In the genomic region with DNA sequence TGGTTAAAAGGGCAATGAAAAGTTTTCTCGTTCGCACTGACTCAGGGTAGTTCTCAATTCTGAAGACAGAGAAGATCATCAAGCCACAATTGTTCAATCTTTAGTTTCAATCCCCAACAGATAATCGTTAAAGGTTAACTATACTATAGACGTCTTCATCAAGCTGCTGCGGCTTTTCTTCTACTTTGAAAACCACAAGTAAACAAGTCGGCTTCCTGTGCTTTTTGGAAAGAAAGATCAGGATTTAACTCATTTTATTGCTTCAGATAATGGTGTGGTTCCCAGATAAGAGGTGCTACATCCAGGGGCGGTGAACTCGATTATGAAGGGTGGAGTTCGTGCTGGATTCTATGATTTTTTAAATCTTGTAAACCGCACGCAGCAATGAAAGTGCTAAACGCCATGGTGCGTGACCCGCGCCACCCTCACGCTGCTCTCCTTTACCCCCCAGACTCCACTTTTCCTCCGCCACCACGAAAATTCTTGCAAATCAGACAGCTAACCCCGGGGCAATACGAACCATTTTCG, we compare ENCODE assay signal across 1 cellular context.
A peak's percentile ranks its signal among the peaks of the same experiment; 100 is the strongest.
TF ChIP-seq lines count a peak whose summit lies in the region.

No MANE protein-coding gene starts in this region.

TF ChIP-seq in GM12878, 131 proteins besides CTCF, POLR2A, EP300 and RAD21 (continued from another document):
- TF ChIP-seq, protein P1, sequence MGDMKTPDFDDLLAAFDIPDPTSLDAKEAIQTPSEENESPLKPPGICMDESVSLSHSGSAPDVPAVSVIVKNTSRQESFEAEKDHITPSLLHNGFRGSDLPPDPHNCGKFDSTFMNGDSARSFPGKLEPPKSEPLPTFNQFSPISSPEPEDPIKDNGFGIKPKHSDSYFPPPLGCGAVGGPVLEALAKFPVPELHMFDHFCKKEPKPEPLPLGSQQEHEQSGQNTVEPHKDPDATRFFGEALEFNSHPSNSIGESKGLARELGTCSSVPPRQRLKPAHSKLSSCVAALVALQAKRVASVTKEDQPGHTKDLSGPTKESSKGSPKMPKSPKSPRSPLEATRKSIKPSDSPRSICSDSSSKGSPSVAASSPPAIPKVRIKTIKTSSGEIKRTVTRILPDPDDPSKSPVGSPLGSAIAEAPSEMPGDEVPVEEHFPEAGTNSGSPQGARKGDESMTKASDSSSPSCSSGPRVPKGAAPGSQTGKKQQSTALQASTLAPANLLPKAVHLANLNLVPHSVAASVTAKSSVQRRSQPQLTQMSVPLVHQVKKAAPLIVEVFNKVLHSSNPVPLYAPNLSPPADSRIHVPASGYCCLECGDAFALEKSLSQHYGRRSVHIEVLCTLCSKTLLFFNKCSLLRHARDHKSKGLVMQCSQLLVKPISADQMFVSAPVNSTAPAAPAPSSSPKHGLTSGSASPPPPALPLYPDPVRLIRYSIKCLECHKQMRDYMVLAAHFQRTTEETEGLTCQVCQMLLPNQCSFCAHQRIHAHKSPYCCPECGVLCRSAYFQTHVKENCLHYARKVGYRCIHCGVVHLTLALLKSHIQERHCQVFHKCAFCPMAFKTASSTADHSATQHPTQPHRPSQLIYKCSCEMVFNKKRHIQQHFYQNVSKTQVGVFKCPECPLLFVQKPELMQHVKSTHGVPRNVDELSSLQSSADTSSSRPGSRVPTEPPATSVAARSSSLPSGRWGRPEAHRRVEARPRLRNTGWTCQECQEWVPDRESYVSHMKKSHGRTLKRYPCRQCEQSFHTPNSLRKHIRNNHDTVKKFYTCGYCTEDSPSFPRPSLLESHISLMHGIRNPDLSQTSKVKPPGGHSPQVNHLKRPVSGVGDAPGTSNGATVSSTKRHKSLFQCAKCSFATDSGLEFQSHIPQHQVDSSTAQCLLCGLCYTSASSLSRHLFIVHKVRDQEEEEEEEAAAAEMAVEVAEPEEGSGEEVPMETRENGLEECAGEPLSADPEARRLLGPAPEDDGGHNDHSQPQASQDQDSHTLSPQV (IDR thresholded peaks at IDR 0.05), result no peak
- TF ChIP-seq MYC (IDR thresholded peaks at IDR 0.05; ENCODE audit: insufficient read depth, insufficient read length, insufficient replicate concordance, low read length, severe bottlenecking), result no peak
- TF ChIP-seq PAX5 (IDR thresholded peaks at IDR 0.05; ENCODE audit: borderline replicate concordance, low read depth, low read length), result peak; percentile 69; the same call in 1 of the 2 replicates
- TF ChIP-seq KDM1A (IDR thresholded peaks at IDR 0.05; ENCODE audit: borderline replicate concordance), result no peak
- no peak for TF ChIP-seq CHD2 (IDR thresholded peaks at IDR 0.05; ENCODE audit: borderline replicate concordance, low read depth, low read length)
- no peak for TF ChIP-seq ETV6 (conservative IDR thresholded peaks at IDR 0.05 in 1 of 2, IDR thresholded peaks at IDR 0.05 in 1 of 2; ENCODE audit: borderline replicate concordance in 1 of 2, low read depth in 1 of 2)
- no peak for TF ChIP-seq HDAC6 (IDR thresholded peaks at IDR 0.05; ENCODE audit: unreplicated experiment)
- TF ChIP-seq NR2C1 (IDR thresholded peaks at IDR 0.05), result no peak
